20 cellular contexts compared by ENCODE assay signal in genomic region chr11:57700425-57700824, GRCh38. TPM values are rescaled to one million over a fixed set of nuclear protein-coding genes. Genes with fewer than 3 reads are reported as not detected.
DNase-seq lines count a peak whose midpoint lies in the region; ATAC-seq and TF ChIP-seq lines count a peak whose summit lies in the region.
"Had no signal": no experiment of that assay in that cellular context is flagged by ENCODE, and none has a peak within 500 bp of the region (broad histone marks: within the 10 kb centered on the region; RNA-seq: fewer than 3 reads in every experiment).

No MANE protein-coding gene starts in this region.

- H2BK120ac ChIP-seq in IMR-90 (ENCODE audit: low read depth, low read length) = no peak overlapping the region

- BruUV-seq in IMR-90 (replicated peaks; lab: Mats Ljungman, UMichigan) = TSS peak; percentile 84

- H3K14ac ChIP-seq in IMR-90 (replicated peaks; ENCODE audit: low read depth, low read length) = no peak overlapping the region

- no CpG with 5 or more reads among the region's 3 CpGs for WGBS in IMR-90 (ENCODE audit: extremely low coverage in 2 of 2, insufficient read length in 1 of 2), 2 experiments

- H3K4me3 Mint-ChIP-seq in stimulated activated naive B cell treated with anti-CD40 and anti-IgM and Interleukin-4, amounts not matched to agents 10 μg/mL and 1 μg/mL and 100 μg/mL, for 72 hours = no peak overlapping the region
- H3K4me3 Mint-ChIP-seq: CD4-positive, alpha-beta T cell had no signal

- 0 out of 2 replicates have a peak, but pooled peaks cover 4% of the 10 kb centered on the region for H3K9me1 ChIP-seq in IMR-90 (ENCODE audit: insufficient read depth, low read length)

- no peak overlapping the region for H2AFZ ChIP-seq in IMR-90 (replicated peaks; ENCODE audit: low read length, poor library complexity)

- POLR2A ChIA-PET in IMR-90 (lab: Charles Lee; ENCODE audit: unreplicated experiment) = no interaction called here

- no peak overlapping the region for H4K91ac ChIP-seq in IMR-90 (ENCODE audit: insufficient read depth, low read depth, low read length)

- no peak for TF ChIP-seq POLR2A in IMR-90 (IDR thresholded peaks at IDR 0.05; ENCODE audit: low read depth, low read length)

- H3K79me1 ChIP-seq in IMR-90 (ENCODE audit: low read depth in 1 of 2, low read length in 2 of 2) = peaks cover 9 to 12% of the 10 kb centered on the region in 2 experiments; a peak in 3 of 4 replicates

- H3K23ac ChIP-seq in IMR-90 (ENCODE audit: low read depth, low read length) = no peak overlapping the region

- no peak overlapping the region for H3K4me3 ChIP-seq in IMR-90 (ENCODE audit: insufficient read depth, low read depth, low read length)
- H3K4me3 ChIP-seq: BLaER1 had no signal

- no peak overlapping the region for H2BK5ac ChIP-seq in IMR-90 (ENCODE audit: low read depth, low read length, poor library complexity, severe bottlenecking)

- dilution Hi-C loops in IMR-90 (cut with HindIII; ENCODE audit: low sequenced_read_pairs, unreplicated experiment) = no loop called here

- H3K4me2 ChIP-seq in IMR-90 (ENCODE audit: low read depth, low read length) = no peak overlapping the region
- H3K4me2 ChIP-seq: BLaER1 had no signal

- ATAC-seq in IMR-90 (ENCODE audit: low read depth) = no peak
- no peak for ATAC-seq in foreskin keratinocyte
- ATAC-seq in stimulated activated naive B cell treated with anti-CD40 and anti-IgM and Interleukin-4, amounts not matched to agents 10 μg/mL and 1 μg/mL and 100 μg/mL, for 72 hours (replicated peaks) = no peak

- H3K9ac ChIP-seq in IMR-90 (ENCODE audit: low read depth, low read length) = no peak overlapping the region
- H3K9ac ChIP-seq: BLaER1 had no signal

- H3K4me1 Mint-ChIP-seq in stimulated activated naive B cell treated with anti-CD40 and anti-IgM and Interleukin-4, amounts not matched to agents 10 μg/mL and 1 μg/mL and 100 μg/mL, for 72 hours = no peaks in the 10 kb centered on the region

- H4K8ac ChIP-seq in IMR-90 (ENCODE audit: low read depth in 2 of 2, low read length in 2 of 2) = no peak overlapping the region

- H2BK15ac ChIP-seq in IMR-90 (ENCODE audit: low read depth, low read length) = no peak overlapping the region

- H3K18ac ChIP-seq in IMR-90 (ENCODE audit: low read depth, low read length) = no peak overlapping the region

- in situ Hi-C loops in IMR-90 (cut with MboI; ENCODE audit: low sequenced_read_pairs) = no loop called here

- H3K4ac ChIP-seq in IMR-90 (ENCODE audit: low read depth, low read length) = no peak overlapping the region

- H4K5ac ChIP-seq in IMR-90 (ENCODE audit: low read depth, low read length) = no peak overlapping the region

- no peak overlapping the region for H2AK5ac ChIP-seq in IMR-90 (ENCODE audit: low read depth, low read length)

- no peak for TF ChIP-seq RAD21 in IMR-90 (IDR thresholded peaks at IDR 0.05; ENCODE audit: low read length)

- no peaks in the 10 kb centered on the region for H3K27me3 Mint-ChIP-seq in stimulated activated naive B cell treated with anti-CD40 and anti-IgM and Interleukin-4, amounts not matched to agents 10 μg/mL and 1 μg/mL and 100 μg/mL, for 72 hours
- H3K27me3 Mint-ChIP-seq: CD4-positive, alpha-beta T cell had no signal

- no peak overlapping the region for H2AK9ac ChIP-seq in IMR-90 (replicated peaks; ENCODE audit: low read depth, low read length, poor library complexity)

- peaks cover 3% of the 10 kb centered on the region; the same call in 1 of the 2 replicates for H4K20me1 ChIP-seq in IMR-90 (ENCODE audit: insufficient read depth, low read length)

- intact Hi-C loops in IMR-90 (cut with micrococcal nuclease) = no loop called here
- intact Hi-C loops in head of caudate nucleus (cut with DNase I) = no loop called here

- H3K27ac ChIP-seq in IMR-90 (ENCODE audit: insufficient read depth, low read length) (no peak overlapping the region), foreskin keratinocyte (no peak overlapping the region)
- H3K27ac ChIP-seq: BLaER1 had no signal

- H3K9me3 ChIP-seq in IMR-90 (ENCODE audit: control insufficient read depth, insufficient read depth, low read length) = no peaks in the 10 kb centered on the region
- H3K9me3 ChIP-seq: BLaER1 had no signal

- H3K36me3 Mint-ChIP-seq in stimulated activated naive B cell treated with anti-CD40 and anti-IgM and Interleukin-4, amounts not matched to agents 10 μg/mL and 1 μg/mL and 100 μg/mL, for 72 hours = peaks cover 33 to 43% of the 10 kb centered on the region in 2 donors

- TF ChIP-seq CTCF in IMR-90 (conservative IDR thresholded peaks at IDR 0.05; ENCODE audit: low read depth, low read length) = no peak
- TF ChIP-seq CTCF in foreskin keratinocyte (conservative IDR thresholded peaks at IDR 0.05) = peak; percentile 29

- H3K27me3 ChIP-seq in IMR-90 (ENCODE audit: control insufficient read depth, insufficient read depth, low read length) (no peaks in the 10 kb centered on the region), foreskin keratinocyte (no peaks in the 10 kb centered on the region)
- H3K27me3 ChIP-seq: BLaER1 had no signal

- peak overlapping the region; percentile 72 for H3K27ac Mint-ChIP-seq in stimulated activated naive B cell treated with anti-CD40 and anti-IgM and Interleukin-4, amounts not matched to agents 10 μg/mL and 1 μg/mL and 100 μg/mL, for 72 hours
- H3K27ac Mint-ChIP-seq: CD4-positive, alpha-beta T cell had no signal

- CTCF ChIA-PET in IMR-90 (lab: Yijun Ruan, JAX) = no interaction called here

- H3K56ac ChIP-seq in IMR-90 (ENCODE audit: extremely low read depth, insufficient read depth, low read length) = no peak overlapping the region

- H3K9me3 Mint-ChIP-seq in stimulated activated naive B cell treated with anti-CD40 and anti-IgM and Interleukin-4, amounts not matched to agents 10 μg/mL and 1 μg/mL and 100 μg/mL, for 72 hours = no peaks in the 10 kb centered on the region
- H3K9me3 Mint-ChIP-seq: CD4-positive, alpha-beta T cell had no signal

- DNase-seq in NCI-H82 (lab: John Stamatoyannopoulos, UW) = peak; percentile 37
- DNase-seq in NCI-H82 treated with DMSO at 0.1 percent for 48 hours (lab: John Stamatoyannopoulos, UW; ENCODE audit: unreplicated experiment) = no peak
- DNase-seq in IMR-90 = no peak
- no peak for DNase-seq in foreskin keratinocyte
- DNase-seq in stimulated activated naive B cell treated with anti-CD40 and anti-IgM and Interleukin-4, amounts not matched to agents 10 μg/mL and 1 μg/mL and 100 μg/mL, for 72 hours = no peak
- no peak for DNase-seq in midbrain (lab: John Stamatoyannopoulos, UW)
- no peak for DNase-seq in activated CD8-positive, alpha-beta memory T cell treated with anti-CD3 and anti-CD28 coated beads, Interleukin-2, amount 50 U/mL, for 4 hours
- DNase-seq in head of caudate nucleus = no peak
- DNase-seq: ACHN; CD4-positive, alpha-beta T cell; COR-L47; DMS153; KG1; NCI-H1092 treated with DMSO at 0.1 percent for 48 hours; NCI-H146; NCI-H2029; NCI-H2227 treated with DMSO at 0.1 percent for 48 hours; NCI-H510A treated with DMSO at 0.1 percent for 48 hours; NCI-H748 treated with DMSO at 0.1 percent for 48 hours had no signal

- peaks cover 60% of the 10 kb centered on the region for H3K36me3 ChIP-seq in IMR-90 (ENCODE audit: control insufficient read depth, insufficient read depth, low read length)

- H3K4me1 ChIP-seq in IMR-90 (ENCODE audit: control insufficient read depth, insufficient read depth, low read length) (no peaks in the 10 kb centered on the region), foreskin keratinocyte (no peaks in the 10 kb centered on the region)
- H3K4me1 ChIP-seq: BLaER1 had no signal

- H2BK20ac ChIP-seq in IMR-90 (ENCODE audit: low read depth, low read length) = no peak overlapping the region

TF ChIP-seq in IMR-90, 13 proteins besides CTCF, POLR2A, EP300 and RAD21 (continues in another document):
- TF ChIP-seq RCOR1 (IDR thresholded peaks at IDR 0.05; ENCODE audit: insufficient replicate concordance, low read length) (no peak), ELK1 (IDR thresholded peaks at IDR 0.05; ENCODE audit: borderline replicate concordance, low read depth, low read length) (no peak)

RNA-seq across cellular contexts. Expression of gene MED19, which starts 11.6 kb away (rescaled TPM):
- total RNA-seq in IMR-90 (2012; rRNA removed) (14.0 and 14.7 TPM in 2 replicates), foreskin keratinocyte (23.5 and 24.9 TPM in 2 replicates)
- polyA plus RNA-seq in IMR-90 (2012; rRNA removed) (35.0 and 40.9 TPM in 2 replicates), foreskin keratinocyte (25.2 and 27.0 TPM in 2 replicates)
- 15.1 and 21.6 TPM in 2 replicates for polyA plus RNA-seq in IMR-90 (2012; cell fraction: cytosol; rRNA removed)
- 14.5 and 21.7 TPM in 2 replicates for polyA plus RNA-seq in IMR-90 (2012; cell fraction: nucleus; rRNA removed; ENCODE audit: low replicate concordance)

RNA-seq across cellular contexts. Expression of gene TMX2, which starts 12.0 kb away (rescaled TPM):
- 72.5 and 103 TPM in 2 replicates for total RNA-seq in IMR-90 (2012; rRNA removed)
- polyA plus RNA-seq in IMR-90 (2012; rRNA removed) = 60.3 and 70.4 TPM in 2 replicates
- 30.0 and 40.5 TPM in 2 replicates for polyA plus RNA-seq in IMR-90 (2012; cell fraction: cytosol; rRNA removed)
- 21.5 and 73.6 TPM in 2 replicates for polyA plus RNA-seq in IMR-90 (2012; cell fraction: nucleus; rRNA removed; ENCODE audit: low replicate concordance)
- total RNA-seq in foreskin keratinocyte = 96.4 and 101 TPM in 2 replicates
- polyA plus RNA-seq in foreskin keratinocyte = 84.2 and 89.9 TPM in 2 replicates

RNA-seq across cellular contexts. Expression of gene ZDHHC5, which starts 32.5 kb away (rescaled TPM):
- total RNA-seq in IMR-90 (2012; rRNA removed) (19.4 and 21.4 TPM in 2 replicates), foreskin keratinocyte (63.0 and 67.9 TPM in 2 replicates)
- polyA plus RNA-seq in IMR-90 (2012; rRNA removed) (44.0 and 45.7 TPM in 2 replicates), foreskin keratinocyte (41.0 and 45.1 TPM in 2 replicates)
- polyA plus RNA-seq in IMR-90 (2012; cell fraction: cytosol; rRNA removed) = 31.7 and 39.8 TPM in 2 replicates
- 56.8 and 65.2 TPM in 2 replicates for polyA plus RNA-seq in IMR-90 (2012; cell fraction: nucleus; rRNA removed; ENCODE audit: low replicate concordance)

RNA-seq across cellular contexts. Expression of gene SELENOH, which starts 40.9 kb away (rescaled TPM):
- 40.3 and 48.9 TPM in 2 replicates for total RNA-seq in IMR-90 (2012; rRNA removed)
- polyA plus RNA-seq in IMR-90 (2012; rRNA removed) = 107 and 137 TPM in 2 replicates
- polyA plus RNA-seq in IMR-90 (2012; cell fraction: cytosol; rRNA removed) = 241 and 354 TPM in 2 replicates
- polyA plus RNA-seq in IMR-90 (2012; cell fraction: nucleus; rRNA removed; ENCODE audit: low replicate concordance) = 109 and 132 TPM in 2 replicates
- 127 and 132 TPM in 2 replicates for total RNA-seq in foreskin keratinocyte
- 193 and 196 TPM in 2 replicates for polyA plus RNA-seq in foreskin keratinocyte

RNA-seq across cellular contexts. Expression of gene CLP1, which starts 42.9 kb away (rescaled TPM):
- total RNA-seq in IMR-90 (2012; rRNA removed) = 24.0 and 26.7 TPM in 2 replicates
- 16.3 and 16.5 TPM in 2 replicates for polyA plus RNA-seq in IMR-90 (2012; rRNA removed)
- polyA plus RNA-seq in IMR-90 (2012; cell fraction: cytosol; rRNA removed) = 8.3 and 11.4 TPM in 2 replicates
- 5.6 and 11.3 TPM in 2 replicates for polyA plus RNA-seq in IMR-90 (2012; cell fraction: nucleus; rRNA removed; ENCODE audit: low replicate concordance)
- 22.4 and 23.7 TPM in 2 replicates for total RNA-seq in foreskin keratinocyte
- 18.9 and 21.6 TPM in 2 replicates for polyA plus RNA-seq in foreskin keratinocyte
